13 cellular contexts compared by ENCODE assay signal in genomic region chr21:38659936-38660332, GRCh38.
DNase-seq lines count a peak whose midpoint lies in the region; ATAC-seq and TF ChIP-seq lines count a peak whose summit lies in the region.
"Had no signal": no experiment of that assay in that cellular context is flagged by ENCODE, and none has a peak within 500 bp of the region (broad histone marks: within the 10 kb centered on the region; RNA-seq: fewer than 3 reads in every experiment).

No MANE protein-coding gene starts in this region.

- 1 to 2% methylated on average over 14 to 16 of the region's 16 CpGs for WGBS in aorta, 2 donors

- peak overlapping the region; percentile 68 to 88 for H3K27ac ChIP-seq in coronary artery
- peak overlapping the region; percentile 10 to 86 for H3K27ac ChIP-seq in aorta (ENCODE audit: low read depth in 1 of 2, low read length in 2 of 2)
- H3K27ac ChIP-seq: RWPE1 had no signal

- H3K9me3 Mint-ChIP-seq in stimulated activated naive CD8-positive, alpha-beta T cell treated with anti-CD3 and anti-CD28 coated beads, Interleukin-15, Interleukin-2, amounts not matched to agents 100 ng/mL and 50 ng/mL, for 24 hours = no peaks in the 10 kb centered on the region
- H3K9me3 Mint-ChIP-seq in nephron progenitor cell = no peaks in the 10 kb centered on the region
- H3K9me3 Mint-ChIP-seq: stimulated activated effector memory CD8-positive, alpha-beta T cell treated with anti-CD3 and anti-CD28 coated beads, Interleukin-12 subunit alpha, Interleukin-12 subunit beta, amount 100 ng/mL, for 72 hours had no signal

- H3K36me3 ChIP-seq in aorta (ENCODE audit: control insufficient read depth in 1 of 2, insufficient read depth in 2 of 2, low read length in 1 of 2) = no peaks in the 10 kb centered on the region

- intact Hi-C loops in aorta (cut with DNase I) = loop anchor here (1.0 to 10.0 kb wide), 3 partner anchors 153 to 465 kb away; no protein-coding TSS in a partner anchor

- no peaks in the 10 kb centered on the region for H3K9me3 ChIP-seq in aorta (ENCODE audit: control insufficient read depth, low read length)

- peaks cover 61% of the 10 kb centered on the region for H3K27me3 Mint-ChIP-seq in stimulated activated naive CD8-positive, alpha-beta T cell treated with anti-CD3 and anti-CD28 coated beads, Interleukin-15, Interleukin-2, amounts not matched to agents 100 ng/mL and 50 ng/mL, for 24 hours
- H3K27me3 Mint-ChIP-seq in nephron progenitor cell (ENCODE audit: low read depth, poor library complexity) = peaks cover 97% of the 10 kb centered on the region

- H3K27ac Mint-ChIP-seq in stimulated activated naive CD8-positive, alpha-beta T cell treated with anti-CD3 and anti-CD28 coated beads, Interleukin-15, Interleukin-2, amounts not matched to agents 100 ng/mL and 50 ng/mL, for 24 hours = no peak overlapping the region
- H3K27ac Mint-ChIP-seq in nephron progenitor cell = no peak overlapping the region
- H3K27ac Mint-ChIP-seq: stimulated activated effector memory CD8-positive, alpha-beta T cell treated with anti-CD3 and anti-CD28 coated beads, Interleukin-12 subunit alpha, Interleukin-12 subunit beta, amount 100 ng/mL, for 72 hours had no signal

- H3K36me3 Mint-ChIP-seq in stimulated activated naive CD8-positive, alpha-beta T cell treated with anti-CD3 and anti-CD28 coated beads, Interleukin-15, Interleukin-2, amounts not matched to agents 100 ng/mL and 50 ng/mL, for 24 hours (ENCODE audit: low read depth) = no peaks in the 10 kb centered on the region
- no peaks in the 10 kb centered on the region for H3K36me3 Mint-ChIP-seq in nephron progenitor cell (ENCODE audit: low read depth)
- H3K36me3 Mint-ChIP-seq: CD4-positive, CD25-positive, alpha-beta regulatory T cell; stimulated activated effector memory CD8-positive, alpha-beta T cell treated with anti-CD3 and anti-CD28 coated beads, Interleukin-12 subunit alpha, Interleukin-12 subunit beta, amount 100 ng/mL, for 72 hours had no signal

- peak overlapping the region; percentile 42 for H3K4me3 Mint-ChIP-seq in stimulated activated naive CD8-positive, alpha-beta T cell treated with anti-CD3 and anti-CD28 coated beads, Interleukin-15, Interleukin-2, amounts not matched to agents 100 ng/mL and 50 ng/mL, for 24 hours
- H3K4me3 Mint-ChIP-seq in nephron progenitor cell = peak overlapping the region; percentile 77

- peaks cover 15% of the 10 kb centered on the region for H3K4me1 Mint-ChIP-seq in stimulated activated naive CD8-positive, alpha-beta T cell treated with anti-CD3 and anti-CD28 coated beads, Interleukin-15, Interleukin-2, amounts not matched to agents 100 ng/mL and 50 ng/mL, for 24 hours (ENCODE audit: low read depth)
- H3K4me1 Mint-ChIP-seq in nephron progenitor cell = peaks cover 29% of the 10 kb centered on the region

- no peak for ATAC-seq in stimulated activated naive CD8-positive, alpha-beta T cell treated with anti-CD3 and anti-CD28 coated beads, Interleukin-15, Interleukin-2, amounts not matched to agents 100 U/mL and 50 U/mL, for 24 hours
- ATAC-seq in aorta (ENCODE audit: low FRiP score) (peak; percentile 13), GM21526 (IDR thresholded peaks at IDR 0.05; ENCODE audit: low FRiP score, unreplicated experiment) (no peak), HG02642 (IDR thresholded peaks at IDR 0.05; ENCODE audit: poor library complexity, unreplicated experiment) (no peak)

- no peaks in the 10 kb centered on the region for H3K27me3 ChIP-seq in aorta (ENCODE audit: control insufficient read depth in 1 of 2, insufficient read depth in 2 of 2, low read length in 1 of 2)

- H3K4me1 ChIP-seq in aorta (ENCODE audit: control insufficient read depth in 1 of 2, insufficient read depth in 2 of 2, low read length in 2 of 2) = peaks cover 2 to 8% of the 10 kb centered on the region in 2 donors

- no peak for DNase-seq in stimulated activated naive CD8-positive, alpha-beta T cell treated with anti-CD3 and anti-CD28 coated beads, Interleukin-15, Interleukin-2, amounts not matched to agents 100 U/mL and 50 U/mL, for 24 hours
- DNase-seq in coronary artery (ENCODE audit: low spot score) = no peak
- DNase-seq in nephron progenitor cell = no peak
- DNase-seq in aorta = no peak
- DNase-seq in NOMO-1 treated with dmso at 0.1 percent for 144 hours (lab: John Stamatoyannopoulos, UW; ENCODE audit: unreplicated experiment) = no peak
- DNase-seq: activated CD4-positive, CD25-positive, alpha-beta regulatory T cell treated with anti-CD3 and anti-CD28 coated beads, Interleukin-2, amount 50 U/mL, for 72 hours; NCI-H2171 treated with DMSO at 0.1 percent for 48 hours had no signal

- no peak for TF ChIP-seq CTCF in coronary artery (IDR thresholded peaks at IDR 0.05)
- TF ChIP-seq CTCF in nephron progenitor cell (IDR thresholded peaks at IDR 0.05) = no peak

- peak overlapping the region; percentile 87 for H3K4me3 ChIP-seq in coronary artery
- H3K4me3 ChIP-seq in aorta (ENCODE audit: low read length in 2 of 2) = peak overlapping the region; percentile 43 to 60
